Comparison of ENCODE assay signal across 10 cellular contexts in genomic region chr1:232538224-232538942, GRCh38.
DNase-seq lines count a peak whose midpoint lies in the region; ATAC-seq and TF ChIP-seq lines count a peak whose summit lies in the region.
"Had no signal": no experiment of that assay in that cellular context is flagged by ENCODE, and none has a peak within 500 bp of the region (broad histone marks: within the 10 kb centered on the region; RNA-seq: fewer than 3 reads in every experiment).

No MANE protein-coding gene starts in this region.

- no peak for TF ChIP-seq CTCF in AG10803 (conservative IDR thresholded peaks at IDR 0.05; ENCODE audit: low read length)
- no peak for TF ChIP-seq CTCF in HEK293 (tag by site-specific recombination; IDR thresholded peaks at IDR 0.05)
- no peak for TF ChIP-seq CTCF in RWPE2 (IDR thresholded peaks at IDR 0.05; ENCODE audit: poor library complexity, severe bottlenecking)

- H3K4me3 ChIP-seq in AG10803 (ENCODE audit: low read length) (no peak overlapping the region), HEK293 (ENCODE audit: low read depth, low read length) (no peak overlapping the region), RWPE2 (ENCODE audit: severe bottlenecking) (no peak overlapping the region)

- ATAC-seq in RWPE2 (ENCODE audit: low read depth) (0 out of 3 replicates have a peak, but pooled peaks have one; percentile 27), HG02885 (IDR thresholded peaks at IDR 0.05; ENCODE audit: poor library complexity, unreplicated experiment) (no peak), HG03521 (IDR thresholded peaks at IDR 0.05; ENCODE audit: unreplicated experiment) (no peak)

- H3K27me3 ChIP-seq in RWPE2 (ENCODE audit: insufficient read depth, poor library complexity, severe bottlenecking): no peaks in the 10 kb centered on the region

- H3K36me3 ChIP-seq in HEK293 (ENCODE audit: control insufficient read depth in 2 of 2, insufficient read depth in 1 of 2, low read length in 2 of 2): no peaks in the 10 kb centered on the region
- no peaks in the 10 kb centered on the region for H3K36me3 ChIP-seq in RWPE2 (ENCODE audit: low read depth)

- DNase-seq in AG10803 (ENCODE audit: low read depth) (peak; percentile 34), RWPE2 (ENCODE audit: low spot score) (no peak), iPS DF 4.7 (ENCODE audit: extremely low read depth, low spot score) (peak; percentile 66), NCI-H2196 (lab: John Stamatoyannopoulos, UW; ENCODE audit: unreplicated experiment) (no peak), anterior cingulate cortex (lab: John Stamatoyannopoulos, UW) (no peak)
- DNase-seq: activated naive CD4-positive, alpha-beta T cell had no signal

- H3K4me1 ChIP-seq in HEK293 (ENCODE audit: control insufficient read depth, insufficient read depth, low read length) (peaks cover 19% of the 10 kb centered on the region), RWPE2 (ENCODE audit: insufficient read depth, poor library complexity, severe bottlenecking) (peaks cover 6% of the 10 kb centered on the region)

- peak overlapping the region; percentile 38 for H3K27ac ChIP-seq in HEK293 (ENCODE audit: extremely low read depth, low read depth, low read length)
- no peak overlapping the region for H3K27ac ChIP-seq in RWPE2 (ENCODE audit: poor library complexity, severe bottlenecking)
- H3K27ac ChIP-seq: KMS-11 had no signal

- CTCF ChIA-PET in HEK293 (lab: Yijun Ruan, JAX): interaction anchor here (0.5 to 1.5 kb wide), 10 partner anchors 9 to 781 kb away, joined by 3 to 14 read pairs (median 3); no protein-coding TSS in a partner anchor

- POLR2A ChIA-PET in HEK293 (lab: Yijun Ruan, JAX): interaction anchor here (0.6 to 1.4 kb wide), 7 partner anchors 10 to 89 kb away, joined by 3 to 4 read pairs (median 3); no protein-coding TSS in a partner anchor

- H3K9me3 ChIP-seq in HEK293 (ENCODE audit: control insufficient read depth, insufficient read depth, low read depth, low read length) (no peaks in the 10 kb centered on the region), RWPE2 (ENCODE audit: severe bottlenecking) (no peaks in the 10 kb centered on the region)

TF ChIP-seq in HEK293, 187 proteins besides CTCF, POLR2A, EP300 and RAD21 (continues in another document):
- TF ChIP-seq BCL11B (tag by site-specific recombination; IDR thresholded peaks at IDR 0.05; ENCODE audit: low read depth) (no peak), ZBTB1 (tag by site-specific recombination; IDR thresholded peaks at IDR 0.05) (no peak), TRIM28 (IDR thresholded peaks at IDR 0.05; ENCODE audit: borderline replicate concordance, low read length) (0 out of 2 replicates have a peak, but pooled peaks have one; percentile 38), ZNF555 (tag by site-specific recombination; conservative IDR thresholded peaks at IDR 0.05) (no peak), GFI1B (tag by site-specific recombination; IDR thresholded peaks at IDR 0.05) (no peak), ZBTB48 (tag by site-specific recombination; IDR thresholded peaks at IDR 0.05) (peak; percentile 81; the same call in 1 of the 2 replicates), ZNF623 (tag by site-specific recombination; IDR thresholded peaks at IDR 0.05) (no peak), ZNF174 (tag by site-specific recombination; IDR thresholded peaks at IDR 0.05) (no peak), ZBTB8A (tag by site-specific recombination; IDR thresholded peaks at IDR 0.05) (no peak; the same call in 1 of the 2 replicates), ZFP37 (tag by site-specific recombination; IDR thresholded peaks at IDR 0.05) (peak; percentile 82), ZNF302 (tag by site-specific recombination; IDR thresholded peaks at IDR 0.05; ENCODE audit: low read depth) (no peak), PRDM1 (tag by site-specific recombination; IDR thresholded peaks at IDR 0.05) (peak; percentile 96), BCL6B (tag by site-specific recombination; IDR thresholded peaks at IDR 0.05) (0 out of 2 replicates have a peak, but pooled peaks have one; percentile 52), ZNF529 (tag by site-specific recombination; IDR thresholded peaks at IDR 0.05; ENCODE audit: insufficient replicate concordance) (no peak), ZNF112 (tag by site-specific recombination; IDR thresholded peaks at IDR 0.05) (no peak), OSR2 (tag by site-specific recombination; IDR thresholded peaks at IDR 0.05) (peak; percentile 74), GLI2 (tag by site-specific recombination; IDR thresholded peaks at IDR 0.05; ENCODE audit: borderline replicate concordance, low read depth) (no peak), ZNF266 (tag by site-specific recombination; IDR thresholded peaks at IDR 0.05; ENCODE audit: low read depth) (no peak), ZNF768 (tag by site-specific recombination; IDR thresholded peaks at IDR 0.05) (no peak)
- TF ChIP-seq, protein P1, sequence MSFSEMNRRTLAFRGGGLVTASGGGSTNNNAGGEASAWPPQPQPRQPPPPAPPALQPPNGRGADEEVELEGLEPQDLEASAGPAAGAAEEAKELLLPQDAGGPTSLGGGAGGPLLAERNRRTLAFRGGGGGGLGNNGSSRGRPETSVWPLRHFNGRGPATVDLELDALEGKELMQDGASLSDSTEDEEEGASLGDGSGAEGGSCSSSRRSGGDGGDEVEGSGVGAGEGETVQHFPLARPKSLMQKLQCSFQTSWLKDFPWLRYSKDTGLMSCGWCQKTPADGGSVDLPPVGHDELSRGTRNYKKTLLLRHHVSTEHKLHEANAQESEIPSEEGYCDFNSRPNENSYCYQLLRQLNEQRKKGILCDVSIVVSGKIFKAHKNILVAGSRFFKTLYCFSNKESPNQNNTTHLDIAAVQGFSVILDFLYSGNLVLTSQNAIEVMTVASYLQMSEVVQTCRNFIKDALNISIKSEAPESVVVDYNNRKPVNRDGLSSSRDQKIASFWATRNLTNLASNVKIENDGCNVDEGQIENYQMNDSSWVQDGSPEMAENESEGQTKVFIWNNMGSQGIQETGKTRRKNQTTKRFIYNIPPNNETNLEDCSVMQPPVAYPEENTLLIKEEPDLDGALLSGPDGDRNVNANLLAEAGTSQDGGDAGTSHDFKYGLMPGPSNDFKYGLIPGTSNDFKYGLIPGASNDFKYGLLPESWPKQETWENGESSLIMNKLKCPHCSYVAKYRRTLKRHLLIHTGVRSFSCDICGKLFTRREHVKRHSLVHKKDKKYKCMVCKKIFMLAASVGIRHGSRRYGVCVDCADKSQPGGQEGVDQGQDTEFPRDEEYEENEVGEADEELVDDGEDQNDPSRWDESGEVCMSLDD (tag by site-specific recombination; IDR thresholded peaks at IDR 0.05): peak; percentile 58
- TF ChIP-seq, protein P2, sequence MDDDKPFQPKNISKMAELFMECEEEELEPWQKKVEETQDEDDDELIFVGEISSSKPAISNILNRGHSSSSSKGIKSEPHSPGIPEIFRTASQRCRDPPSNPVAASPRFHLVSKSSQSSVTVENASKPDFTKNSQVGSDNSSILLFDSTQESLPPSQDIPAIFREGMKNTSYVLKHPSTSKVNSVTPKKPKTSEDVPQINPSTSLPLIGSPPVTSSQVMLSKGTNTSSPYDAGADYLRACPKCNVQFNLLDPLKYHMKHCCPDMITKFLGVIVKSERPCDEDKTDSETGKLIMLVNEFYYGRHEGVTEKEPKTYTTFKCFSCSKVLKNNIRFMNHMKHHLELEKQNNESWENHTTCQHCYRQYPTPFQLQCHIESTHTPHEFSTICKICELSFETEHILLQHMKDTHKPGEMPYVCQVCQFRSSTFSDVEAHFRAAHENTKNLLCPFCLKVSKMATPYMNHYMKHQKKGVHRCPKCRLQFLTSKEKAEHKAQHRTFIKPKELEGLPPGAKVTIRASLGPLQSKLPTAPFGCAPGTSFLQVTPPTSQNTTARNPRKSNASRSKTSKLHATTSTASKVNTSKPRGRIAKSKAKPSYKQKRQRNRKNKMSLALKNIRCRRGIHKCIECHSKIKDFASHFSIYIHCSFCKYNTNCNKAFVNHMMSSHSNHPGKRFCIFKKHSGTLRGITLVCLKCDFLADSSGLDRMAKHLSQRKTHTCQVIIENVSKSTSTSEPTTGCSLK (tag by site-specific recombination; IDR thresholded peaks at IDR 0.05): no peak
- TF ChIP-seq, protein P3, sequence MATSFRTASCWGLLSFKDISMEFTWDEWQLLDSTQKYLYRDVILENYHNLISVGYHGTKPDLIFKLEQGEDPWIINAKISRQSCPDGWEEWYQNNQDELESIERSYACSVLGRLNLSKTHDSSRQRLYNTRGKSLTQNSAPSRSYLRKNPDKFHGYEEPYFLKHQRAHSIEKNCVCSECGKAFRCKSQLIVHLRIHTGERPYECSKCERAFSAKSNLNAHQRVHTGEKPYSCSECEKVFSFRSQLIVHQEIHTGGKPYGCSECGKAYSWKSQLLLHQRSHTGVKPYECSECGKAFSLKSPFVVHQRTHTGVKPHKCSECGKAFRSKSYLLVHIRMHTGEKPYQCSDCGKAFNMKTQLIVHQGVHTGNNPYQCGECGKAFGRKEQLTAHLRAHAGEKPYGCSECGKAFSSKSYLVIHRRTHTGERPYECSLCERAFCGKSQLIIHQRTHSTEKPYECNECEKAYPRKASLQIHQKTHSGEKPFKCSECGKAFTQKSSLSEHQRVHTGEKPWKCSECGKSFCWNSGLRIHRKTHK (tag by site-specific recombination; IDR thresholded peaks at IDR 0.05): no peak

Comparison
In these comparisons a context has a peak if more than half of its experiments do, and no peak if none do; other contexts are left out.
1. DNase-seq: peak in AG10803 (single experiment) and iPS DF 4.7 (single experiment); none in RWPE2 (single experiment), NCI-H2196 (single experiment) and anterior cingulate cortex (0 of 58).